In genomic region chr16:71441348-71441781, GRCh38 we compare ENCODE assay signal across 1 cellular context.
TF ChIP-seq lines count a peak whose summit lies in the region.

No MANE protein-coding gene starts in this region.

TF ChIP-seq in HCT116, 20 proteins besides CTCF, POLR2A, EP300 and RAD21 (continued from another document):
- no peak for TF ChIP-seq POLR2AphosphoS5 (IDR thresholded peaks at IDR 0.05; ENCODE audit: low read depth, low read length)
- no peak for TF ChIP-seq YY1 (IDR thresholded peaks at IDR 0.05; ENCODE audit: extremely low read depth, insufficient replicate concordance, low read depth, low read length)
